8 cellular contexts compared by ENCODE assay signal in genomic region chr2:202178342-202178958, GRCh38. TPM values are rescaled to one million over a fixed set of nuclear protein-coding genes. Genes with fewer than 3 reads are reported as not detected.
DNase-seq lines count a peak whose midpoint lies in the region; ATAC-seq and TF ChIP-seq lines count a peak whose summit lies in the region.

No MANE protein-coding gene starts in this region.

- no peak for ATAC-seq in GM18909 (IDR thresholded peaks at IDR 0.05; ENCODE audit: poor library complexity, unreplicated experiment)
- no peak for ATAC-seq in HG03565 (IDR thresholded peaks at IDR 0.05; ENCODE audit: unreplicated experiment)

- no peaks in the 10 kb centered on the region for H3K4me1 ChIP-seq in cardiac muscle cell (ENCODE audit: low read depth)

- H3K27ac Mint-ChIP-seq in activated naive CD8-positive, alpha-beta T cell treated with anti-CD3 and anti-CD28 coated beads for 36 hours, result no peak overlapping the region

- H3K27ac ChIP-seq in cardiac muscle cell, result no peak overlapping the region

- peaks cover 12% of the 10 kb centered on the region for H3K4me1 Mint-ChIP-seq in activated naive CD8-positive, alpha-beta T cell treated with anti-CD3 and anti-CD28 coated beads for 36 hours

- no peaks in the 10 kb centered on the region for H3K36me3 ChIP-seq in cardiac muscle cell

- H3K4me3 ChIP-seq in cardiac muscle cell, result no peak overlapping the region

- no peaks in the 10 kb centered on the region for H3K36me3 Mint-ChIP-seq in activated naive CD8-positive, alpha-beta T cell treated with anti-CD3 and anti-CD28 coated beads for 36 hours

- peak; percentile 84 for TF ChIP-seq CTCF in cardiac muscle cell (IDR thresholded peaks at IDR 0.05; ENCODE audit: low read depth, low read length)

- peaks cover 15% of the 10 kb centered on the region for H3K27me3 Mint-ChIP-seq in activated naive CD8-positive, alpha-beta T cell treated with anti-CD3 and anti-CD28 coated beads for 36 hours

- no peaks in the 10 kb centered on the region for H3K27me3 ChIP-seq in cardiac muscle cell

- no peaks in the 10 kb centered on the region for H3K9me3 ChIP-seq in cardiac muscle cell (ENCODE audit: low read depth)

- no peak overlapping the region for H3K4me3 Mint-ChIP-seq in activated naive CD8-positive, alpha-beta T cell treated with anti-CD3 and anti-CD28 coated beads for 36 hours

- peak; percentile 48 for DNase-seq in GM04504 (ENCODE audit: low read depth)
- peak; percentile 69 for DNase-seq in M059J (ENCODE audit: low read depth)
- DNase-seq in SIG-M5 treated with dmso at 0.1 percent for 504 hours (lab: John Stamatoyannopoulos, UW; ENCODE audit: unreplicated experiment), result peak; percentile 77
- peak; percentile 36 for DNase-seq in activated naive CD8-positive, alpha-beta T cell treated with anti-CD3 and anti-CD28 coated beads for 36 hours
- peak; percentile 77 to 84 for DNase-seq in cardiac muscle cell (ENCODE audit: low read depth in 1 of 2, low spot score in 1 of 2)
- DNase-seq in putamen (ENCODE audit: low spot score), result peak; percentile 42

- H3K9me3 Mint-ChIP-seq in activated naive CD8-positive, alpha-beta T cell treated with anti-CD3 and anti-CD28 coated beads for 36 hours, result no peaks in the 10 kb centered on the region

RNA-seq across cellular contexts. Expression of gene SUMO1, which starts 59.9 kb away (rescaled TPM):
- 207 and 214 TPM in 2 replicates for total RNA-seq in M059J (2014; rRNA removed; shearing (Covaris generic))
- total RNA-seq in activated naive CD8-positive, alpha-beta T cell treated with anti-CD3 and anti-CD28 coated beads for 36 hours, result 100 to 1,000 TPM; 126 to 129 TPM
- 80.9 and 94.6 TPM in 2 replicates for total RNA-seq in cardiac muscle cell
- 202 and 217 TPM in 2 replicates for polyA plus RNA-seq in cardiac muscle cell
